11 cellular contexts compared by ENCODE assay signal in the genomic region with DNA sequence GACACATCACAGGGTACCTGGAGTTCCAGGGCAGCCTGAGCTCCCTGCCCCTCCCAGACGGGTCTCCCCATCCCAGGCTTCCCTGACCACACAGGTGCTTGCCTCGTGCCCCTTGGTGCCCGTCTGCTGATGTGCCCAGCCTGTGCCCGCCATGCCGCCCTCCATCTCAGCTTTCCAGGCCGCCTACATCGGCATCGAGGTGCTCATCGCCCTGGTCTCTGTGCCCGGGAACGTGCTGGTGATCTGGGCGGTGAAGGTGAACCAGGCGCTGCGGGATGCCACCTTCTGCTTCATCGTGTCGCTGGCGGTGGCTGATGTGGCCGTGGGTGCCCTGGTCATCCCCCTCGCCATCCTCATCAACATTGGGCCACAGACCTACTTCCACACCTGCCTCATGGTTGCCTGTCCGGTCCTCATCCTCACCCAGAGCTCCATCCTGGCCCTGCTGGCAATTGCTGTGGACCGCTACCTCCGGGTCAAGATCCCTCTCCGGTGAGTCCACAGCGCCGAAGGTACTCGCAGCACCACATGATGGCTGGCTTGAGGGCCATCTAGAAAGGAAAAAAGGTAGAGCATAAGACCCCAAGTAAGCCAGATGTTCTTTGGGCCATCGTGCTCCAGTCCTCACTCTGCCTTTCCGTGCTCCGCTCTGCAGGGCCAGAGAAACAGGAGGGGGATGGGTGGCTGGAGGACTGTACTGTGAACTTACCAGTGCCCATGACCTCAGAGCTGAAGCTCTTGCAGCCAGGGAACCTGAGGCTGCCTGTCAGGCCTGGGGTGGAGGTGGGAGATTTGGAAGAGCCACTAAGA. TPM values are rescaled to one million over a fixed set of nuclear protein-coding genes. Genes with fewer than 3 reads are reported as not detected.
DNase-seq lines count a peak whose midpoint lies in the region; ATAC-seq and TF ChIP-seq lines count a peak whose summit lies in the region.
"Had no signal": no experiment of that assay in that cellular context is flagged by ENCODE, and none has a peak within 500 bp of the region (broad histone marks: within the 10 kb centered on the region; RNA-seq: fewer than 3 reads in every experiment).

No MANE protein-coding gene starts in this region.

- no peak overlapping the region for H3K27ac ChIP-seq in BLaER1
- H3K27ac ChIP-seq in MM.1S (ENCODE audit: low read length), result no peak overlapping the region
- H3K27ac ChIP-seq: tibial artery had no signal

- H3K27me3 ChIP-seq in BLaER1, result peaks cover 44% of the 10 kb centered on the region
- H3K27me3 ChIP-seq in MM.1S (replicated peaks; ENCODE audit: insufficient read depth, low read length), result peaks cover 48% of the 10 kb centered on the region
- H3K27me3 ChIP-seq in neuron (ENCODE audit: insufficient read depth, low read length), result peaks cover 47% of the 10 kb centered on the region

- H4K20me1 ChIP-seq in BLaER1, result no peaks in the 10 kb centered on the region
- H4K20me1 ChIP-seq in MM.1S (ENCODE audit: insufficient read depth, low read length), result no peaks in the 10 kb centered on the region

- no peaks in the 10 kb centered on the region for H3F3A ChIP-seq in MM.1S (ENCODE audit: insufficient read depth, low read length)

- H3K9ac ChIP-seq in BLaER1, result no peak overlapping the region
- no peak overlapping the region for H3K9ac ChIP-seq in MM.1S (ENCODE audit: low read length)

- no peak for DNase-seq in MM.1S
- DNase-seq in fibroblast of villous mesenchyme (ENCODE audit: low read depth), result no peak
- DNase-seq in amniotic stem cell (lab: John Stamatoyannopoulos, UW), result no peak
- DNase-seq in stimulated activated naive CD4-positive, alpha-beta T cell treated with Interleukin-2 at 50 U/mL for 16 hours (lab: John Stamatoyannopoulos, UW), result no peak
- DNase-seq in NCI-H1694 (lab: John Stamatoyannopoulos, UW), result no peak

- H3K9me3 ChIP-seq in BLaER1 (no peaks in the 10 kb centered on the region), MM.1S (replicated peaks; ENCODE audit: insufficient read depth, low read length) (no peaks in the 10 kb centered on the region), neuron (ENCODE audit: low read length) (no peaks in the 10 kb centered on the region)
- H3K9me3 ChIP-seq: tibial artery had no signal

- H3K4me3 ChIP-seq in BLaER1, result no peak overlapping the region
- H3K4me3 ChIP-seq in MM.1S (ENCODE audit: low read length), result peak overlapping the region; percentile 63; the same call in 1 of the 2 replicates
- H3K4me3 ChIP-seq in fibroblast of villous mesenchyme (ENCODE audit: low read depth, low read length), result peak overlapping the region; percentile 63
- H3K4me3 ChIP-seq in neuron (ENCODE audit: low read length), result peak overlapping the region; percentile 38

- H3K4me2 ChIP-seq in BLaER1 (0 out of 2 replicates have a peak overlapping the region, but pooled peaks have one; percentile 62), MM.1S (ENCODE audit: low read depth, low read length) (peak overlapping the region; percentile 99)

- TF ChIP-seq CTCF in MM.1S (IDR thresholded peaks at IDR 0.05; ENCODE audit: low read length) (no peak), fibroblast of villous mesenchyme (IDR thresholded peaks at IDR 0.05; ENCODE audit: insufficient read depth, low read depth, low read length) (no peak)

- no peaks in the 10 kb centered on the region for H3K79me2 ChIP-seq in MM.1S (ENCODE audit: low read length)

- no peaks in the 10 kb centered on the region for H3K36me3 ChIP-seq in BLaER1
- H3K36me3 ChIP-seq in MM.1S (replicated peaks; ENCODE audit: insufficient read depth, low read length), result no peaks in the 10 kb centered on the region
- no peaks in the 10 kb centered on the region for H3K36me3 ChIP-seq in neuron (ENCODE audit: insufficient read depth, low read length)
- H3K36me3 ChIP-seq: tibial artery had no signal

- no peak for ATAC-seq in activated CD4-positive, CD25-positive, alpha-beta regulatory T cell treated with anti-CD3 and anti-CD28 coated beads, Interleukin-2, amount 50 U/mL, for 24 hours
- ATAC-seq: CD8-positive, alpha-beta T cell had no signal

- no peaks in the 10 kb centered on the region for H3K9me2 ChIP-seq in MM.1S (replicated peaks; ENCODE audit: insufficient read depth, low read length)

- H3K4me1 ChIP-seq in BLaER1, result peaks cover 88% of the 10 kb centered on the region
- H3K4me1 ChIP-seq in MM.1S (ENCODE audit: low read length), result peaks cover 17% of the 10 kb centered on the region; the same call in 1 of the 2 replicates
- H3K4me1 ChIP-seq in neuron (ENCODE audit: insufficient read depth, low read length), result peaks cover 4% of the 10 kb centered on the region

- H2AFZ ChIP-seq in MM.1S (ENCODE audit: low read length), result peak overlapping the region; percentile 92
- H2AFZ ChIP-seq in neuron (ENCODE audit: low read depth, low read length), result no peak overlapping the region

RNA-seq across cellular contexts. Expression of gene ADORA1, which starts 1.4 kb away (rescaled TPM):
- total RNA-seq in fibroblast of villous mesenchyme, result 8.7 and 14.2 TPM in 2 replicates
- total RNA-seq: CD8-positive, alpha-beta T cell; dermis microvascular lymphatic vessel endothelial cell had no signal

RNA-seq across cellular contexts. Expression of gene MYOG, which starts 43.1 kb away (rescaled TPM):
- total RNA-seq in fibroblast of villous mesenchyme, result not detected in 2 replicates
- total RNA-seq: CD8-positive, alpha-beta T cell; dermis microvascular lymphatic vessel endothelial cell had no signal

RNA-seq across cellular contexts. Expression of gene MYBPH, which starts 46.7 kb away (rescaled TPM):
- 0.32 and 0.43 TPM in 2 replicates for total RNA-seq in fibroblast of villous mesenchyme
- total RNA-seq: CD8-positive, alpha-beta T cell; dermis microvascular lymphatic vessel endothelial cell had no signal

RNA-seq across cellular contexts. Expression of gene CHI3L1, which starts 57.6 kb away (rescaled TPM):
- 15.8 and 136 TPM in 2 replicates for total RNA-seq in fibroblast of villous mesenchyme
- total RNA-seq: CD8-positive, alpha-beta T cell had no signal
